In the genomic region with DNA sequence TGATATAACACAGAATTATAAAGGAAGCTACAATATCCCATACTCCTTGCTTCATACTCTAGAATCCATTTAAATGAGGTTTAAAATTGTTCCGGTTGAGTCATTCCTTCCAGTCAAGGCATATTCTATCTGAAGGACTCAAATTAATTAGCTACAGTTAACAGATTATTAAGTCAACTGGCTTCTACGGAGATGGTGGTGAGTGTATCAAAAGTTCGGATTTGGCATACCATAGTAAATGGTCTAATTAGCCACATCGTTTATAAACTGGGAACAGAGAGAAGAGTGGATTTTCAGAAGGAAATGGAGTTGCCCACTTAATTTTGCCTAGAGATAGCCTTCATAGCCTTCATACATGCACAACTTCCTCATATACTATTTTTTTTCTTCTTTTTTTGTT, we compare ENCODE assay signal across 38 cellular contexts.
"Had no signal": no experiment of that assay in that cellular context is flagged by ENCODE, and none has a peak within 500 bp of the region (broad histone marks: within the 10 kb centered on the region; RNA-seq: fewer than 3 reads in every experiment).

No MANE protein-coding gene starts in this region.

- DNase-seq: activated CD4-positive, alpha-beta memory T cell treated with anti-CD3 and anti-CD28 coated beads, Interleukin-2, amount 10 ng/mL, durations not matched to agents 7 days and 5 days; activated CD4-positive, alpha-beta T cell treated with anti-CD3 and anti-CD28 coated beads for 1 hour; activated CD4-positive, alpha-beta T cell treated with anti-CD3 and anti-CD28 coated beads for 36 hours; activated CD4-positive, alpha-beta T cell treated with anti-CD3 and anti-CD28 coated beads for 48 hours; activated CD4-positive, alpha-beta T cell treated with anti-CD3 and anti-CD28 coated beads, Interleukin-2, amount 10 ng/mL, durations not matched to agents 7 days and 5 days; activated CD4-positive, alpha-beta T cell treated with anti-CD3 and anti-CD28 coated beads, Interleukin-2, amount 50 U/mL, for 48 hours; activated CD4-positive, CD25-positive, alpha-beta regulatory T cell; activated CD8-positive, alpha-beta memory T cell treated with anti-CD3 and anti-CD28 coated beads for 24 hours; activated CD8-positive, alpha-beta memory T cell treated with anti-CD3 and anti-CD28 coated beads, Interleukin-2, amount 10 ng/mL, durations not matched to agents 7 days and 5 days; activated CD8-positive, alpha-beta memory T cell treated with anti-CD3 and anti-CD28 coated beads, Interleukin-2, amount 50 U/mL, for 48 hours; activated CD8-positive, alpha-beta T cell treated with anti-CD3 and anti-CD28 coated beads, Interleukin-2, amount 10 ng/mL, durations not matched to agents 7 days and 5 days; activated effector memory CD4-positive, alpha-beta T cell treated with anti-CD3 and anti-CD28 coated beads, Interleukin-2, amount 50 U/mL, for 16 hours; activated gamma-delta T cell treated with Interleukin-2 at 50 U/mL for 16 hours; activated naive CD4-positive, alpha-beta T cell; activated naive CD4-positive, alpha-beta T cell treated with anti-CD3 and anti-CD28 coated beads for 36 hours; activated naive CD4-positive, alpha-beta T cell treated with anti-CD3 and anti-CD28 coated beads, Interleukin-2, amount 50 U/mL, for 16 hours; activated naive CD8-positive, alpha-beta T cell treated with anti-CD3 and anti-CD28 coated beads for 36 hours; activated T-cell treated with anti-CD3 and anti-CD28 coated beads, Interleukin-2, amount 50 U/mL, for 1 hour; activated T-cell treated with anti-CD3 and anti-CD28 coated beads, Interleukin-2, amount 50 U/mL, for 4 hours; activated T-cell treated with anti-CD3 and anti-CD28 coated beads, Interleukin-2, amount 50 U/mL, for 72 hours; amygdala; anterior cingulate cortex; body of pancreas; brain microvascular endothelial cell; caudate nucleus; cerebellar nuclear complex; T-helper 1 cell; T-helper 2 cell; T-helper 9 cell; WERI-Rb-1 had no signal

- H3K4me3 ChIP-seq: ascending aorta, body of pancreas, breast epithelium, cardiac muscle cell had no signal

- H3K4me1 ChIP-seq: ascending aorta, body of pancreas, breast epithelium had no signal

- FAIRE-seq: TTC549 had no signal

- H3K27me3 ChIP-seq: ascending aorta, body of pancreas, brain microvascular endothelial cell, breast epithelium, cardiac muscle cell had no signal

- H3K27ac ChIP-seq: ascending aorta, body of pancreas, brain microvascular endothelial cell, breast epithelium, cardiac muscle cell, WERI-Rb-1 had no signal

- H3K9me3 ChIP-seq: ascending aorta, body of pancreas, breast epithelium had no signal

- ATAC-seq: activated CD4-positive, alpha-beta T cell treated with anti-CD3 and anti-CD28 coated beads for 36 hours; activated CD4-positive, CD25-positive, alpha-beta regulatory T cell treated with anti-CD3 and anti-CD28 coated beads, Interleukin-2, amount 50 U/mL, for 24 hours; activated CD8-positive, alpha-beta memory T cell treated with anti-CD3 and anti-CD28 coated beads, Interleukin-2, amount 10 ng/mL, durations not matched to agents 7 days and 5 days; activated CD8-positive, alpha-beta T cell treated with anti-CD3 and anti-CD28 coated beads, Interleukin-2, amount 10 ng/mL, durations not matched to agents 7 days and 5 days; activated naive CD4-positive, alpha-beta T cell treated with anti-CD3 and anti-CD28 coated beads, Interleukin-2, amount 50 U/mL, for 72 hours; activated T-cell treated with anti-CD3 and anti-CD28 coated beads, Interleukin-2, amount 50 U/mL, for 4 hours; activated T-cell treated with anti-CD3 and anti-CD28 coated beads, Interleukin-2, amount 50 U/mL, for 72 hours; activated T-helper 17 cell treated with anti-CD3 and anti-CD28 coated beads, Interleukin-2, amount 50 U/mL, for 72 hours; body of pancreas; WTC11 had no signal

- H3K36me3 ChIP-seq: ascending aorta, brain microvascular endothelial cell, breast epithelium, cardiac muscle cell, WERI-Rb-1 had no signal
